ENCODE assay signal across 18 cellular contexts in genomic region chrX:39852496-39852895, GRCh38.
A peak's percentile ranks its signal among the peaks of the same experiment; 100 is the strongest.
DNase-seq lines count a peak whose midpoint lies in the region; ATAC-seq and TF ChIP-seq lines count a peak whose summit lies in the region.
"Had no signal": no experiment of that assay in that cellular context is flagged by ENCODE, and none has a peak within 500 bp of the region (broad histone marks: within the 10 kb centered on the region; RNA-seq: fewer than 3 reads in every experiment).

No MANE protein-coding gene starts in this region.

- ATAC-seq in CD4-positive, alpha-beta T cell (ENCODE audit: poor library complexity), result no peak
- ATAC-seq in WTC11 (no peak), HG03571 (IDR thresholded peaks at IDR 0.05; ENCODE audit: unreplicated experiment) (no peak)
- ATAC-seq: HepG2 had no signal

- H3K27ac Mint-ChIP-seq in T-helper 1 cell treated with Interleukin-12 subunit alpha and Interleukin-12 subunit beta and Interleukin-4 antibody, amounts not matched to agents 30 μg/mL and 1 μg/mL, for 36 hours, result peak overlapping the region; percentile 52
- peak overlapping the region; percentile 77 for H3K27ac Mint-ChIP-seq in CD4-positive, alpha-beta T cell
- H3K27ac Mint-ChIP-seq in WTC11, result no peak overlapping the region

- no peaks in the 10 kb centered on the region for H3K36me3 ChIP-seq in MG63
- H3K36me3 ChIP-seq: HAP-1 had no signal

- no peaks in the 10 kb centered on the region for H3K9me3 ChIP-seq in CD4-positive, alpha-beta T cell (ENCODE audit: control insufficient read depth, low read length)
- H3K9me3 ChIP-seq in MG63, result no peaks in the 10 kb centered on the region
- H3K9me3 ChIP-seq: HAP-1 had no signal

- no peak for TF ChIP-seq CTCF in CD4-positive, alpha-beta T cell (IDR thresholded peaks at IDR 0.05)
- no peak for TF ChIP-seq CTCF in WTC11 (IDR thresholded peaks at IDR 0.05)

- CTCF ChIA-PET in CD4-positive, alpha-beta T cell (lab: Charles Lee), result no interaction called here
- CTCF ChIA-PET in WTC11 (lab: Charles Lee), result interaction anchor here (1.5 kb wide), 1 partner anchor 12 kb away, joined by 4 read pairs; no protein-coding TSS in a partner anchor

- peaks cover 14% of the 10 kb centered on the region for H3K36me3 Mint-ChIP-seq in T-helper 1 cell treated with Interleukin-12 subunit alpha and Interleukin-12 subunit beta and Interleukin-4 antibody, amounts not matched to agents 30 μg/mL and 1 μg/mL, for 36 hours (ENCODE audit: low read depth)
- no peaks in the 10 kb centered on the region for H3K36me3 Mint-ChIP-seq in CD4-positive, alpha-beta T cell (ENCODE audit: low read depth)
- no peaks in the 10 kb centered on the region for H3K36me3 Mint-ChIP-seq in WTC11

- H3K27me3 Mint-ChIP-seq in T-helper 1 cell treated with Interleukin-12 subunit alpha and Interleukin-12 subunit beta and Interleukin-4 antibody, amounts not matched to agents 30 μg/mL and 1 μg/mL, for 36 hours (ENCODE audit: low read depth), result no peaks in the 10 kb centered on the region
- no peaks in the 10 kb centered on the region for H3K27me3 Mint-ChIP-seq in CD4-positive, alpha-beta T cell
- H3K27me3 Mint-ChIP-seq in WTC11 (ENCODE audit: low read depth), result peaks cover 3% of the 10 kb centered on the region
- H3K27me3 Mint-ChIP-seq: central memory CD8-positive, alpha-beta T cell had no signal

- intact Hi-C loops in CD4-positive, alpha-beta T cell (cut with DNase I, micrococcal nuclease), result loop anchor here in 1 of 2 experiments (5.0 kb wide), 2 partner anchors 35 to 120 kb away; no protein-coding TSS in a partner anchor

- H3K27me3 ChIP-seq in CD4-positive, alpha-beta T cell (ENCODE audit: control insufficient read depth, insufficient read depth, low read length), result no peaks in the 10 kb centered on the region
- H3K27me3 ChIP-seq in MG63, result no peaks in the 10 kb centered on the region

- H3K4me1 Mint-ChIP-seq in T-helper 1 cell treated with Interleukin-12 subunit alpha and Interleukin-12 subunit beta and Interleukin-4 antibody, amounts not matched to agents 30 μg/mL and 1 μg/mL, for 36 hours (ENCODE audit: low read depth), result peaks cover 58% of the 10 kb centered on the region
- H3K4me1 Mint-ChIP-seq in CD4-positive, alpha-beta T cell (ENCODE audit: low read depth), result peaks cover 65% of the 10 kb centered on the region
- peaks cover 75% of the 10 kb centered on the region for H3K4me1 Mint-ChIP-seq in WTC11

- H3K9me3 Mint-ChIP-seq in T-helper 1 cell treated with Interleukin-12 subunit alpha and Interleukin-12 subunit beta and Interleukin-4 antibody, amounts not matched to agents 30 μg/mL and 1 μg/mL, for 36 hours, result no peaks in the 10 kb centered on the region
- H3K9me3 Mint-ChIP-seq in CD4-positive, alpha-beta T cell, result no peaks in the 10 kb centered on the region
- H3K9me3 Mint-ChIP-seq in WTC11, result no peaks in the 10 kb centered on the region
- H3K9me3 Mint-ChIP-seq: central memory CD8-positive, alpha-beta T cell had no signal

- no peak overlapping the region for H3K27ac ChIP-seq in CD4-positive, alpha-beta T cell (ENCODE audit: low read depth, low read length)

- DNase-seq in T-helper 1 cell (no peak), WTC11 (ENCODE audit: low spot score) (no peak), left kidney (ENCODE audit: low read depth, low spot score) (peak; percentile 76), MG63 (no peak), kidney glomerular epithelial cell (lab: John Stamatoyannopoulos, UW) (no peak)
- DNase-seq in CD4-positive, alpha-beta T cell, result no peak
- DNase-seq: 8988T; NCI-H1105; NCI-H2029; NCI-H2227 treated with DMSO at 0.1 percent for 48 hours; occipital lobe; small intestine; stimulated activated CD4-positive, alpha-beta T cell treated with anti-CD3 and anti-CD28 coated beads, Interleukin-2, amount 100 ng/mL, for 24 hours had no signal

- peak overlapping the region; percentile 25 for H3K4me3 Mint-ChIP-seq in T-helper 1 cell treated with Interleukin-12 subunit alpha and Interleukin-12 subunit beta and Interleukin-4 antibody, amounts not matched to agents 30 μg/mL and 1 μg/mL, for 36 hours
- peak overlapping the region; percentile 42 for H3K4me3 Mint-ChIP-seq in CD4-positive, alpha-beta T cell
- peak overlapping the region; percentile 25; the same call in 1 of the 2 replicates for H3K4me3 Mint-ChIP-seq in WTC11
- H3K4me3 Mint-ChIP-seq: central memory CD8-positive, alpha-beta T cell had no signal

- POLR2A ChIA-PET in CD4-positive, alpha-beta T cell (lab: Charles Lee), result no interaction called here
- POLR2A ChIA-PET in WTC11 (lab: Charles Lee), result no interaction called here

- H3K4me3 ChIP-seq in MG63, result no peak overlapping the region
- H3K4me3 ChIP-seq: HAP-1 had no signal

TF ChIP-seq in WTC11, 78 proteins besides CTCF, POLR2A, EP300 and RAD21 (continues in another document):
- TF ChIP-seq ARID4B (CRISPR knock-in tag; IDR thresholded peaks at IDR 0.05; ENCODE audit: borderline replicate concordance) (no peak), SOX15 (CRISPR knock-in tag; IDR thresholded peaks at IDR 0.05) (no peak), EMX1 (CRISPR knock-in tag; IDR thresholded peaks at IDR 0.05) (no peak), GTF2I (CRISPR knock-in tag; conservative IDR thresholded peaks at IDR 0.05) (no peak), STAT6 (CRISPR knock-in tag; conservative IDR thresholded peaks at IDR 0.05; ENCODE audit: low read depth) (no peak), ZNF121 (CRISPR knock-in tag; IDR thresholded peaks at IDR 0.05) (no peak), FOXJ3 (CRISPR knock-in tag; IDR thresholded peaks at IDR 0.05; ENCODE audit: borderline replicate concordance) (no peak), PREB (CRISPR knock-in tag; IDR thresholded peaks at IDR 0.05; ENCODE audit: borderline replicate concordance) (no peak), RORB (CRISPR knock-in tag; IDR thresholded peaks at IDR 0.05) (no peak), ZNF219 (CRISPR knock-in tag; IDR thresholded peaks at IDR 0.05; ENCODE audit: borderline replicate concordance) (no peak), TEAD1 (CRISPR knock-in tag; IDR thresholded peaks at IDR 0.05) (no peak), FOXK1 (CRISPR knock-in tag; IDR thresholded peaks at IDR 0.05) (no peak)
